37 cellular contexts compared by ENCODE assay signal in the genomic region with DNA sequence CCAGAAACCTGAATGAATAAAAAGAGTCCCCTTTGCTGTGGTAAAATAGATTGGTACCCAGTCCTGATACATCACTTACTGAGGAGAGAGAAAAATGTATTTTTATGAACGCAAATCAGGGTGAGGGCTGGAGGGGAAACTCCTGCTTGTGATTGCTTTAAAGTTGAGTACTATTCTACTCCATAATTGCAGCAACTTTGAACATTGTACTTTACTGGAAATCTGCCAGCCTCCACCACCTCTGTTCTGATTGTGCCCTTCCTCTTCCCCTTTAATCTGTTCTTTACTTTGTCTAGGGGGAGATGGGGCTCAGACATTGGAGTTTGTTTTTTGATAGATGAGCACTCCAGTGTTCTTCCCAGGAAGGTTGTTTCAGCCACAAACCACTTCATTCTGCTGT.
"Had no signal": no experiment of that assay in that cellular context is flagged by ENCODE, and none has a peak within 500 bp of the region (broad histone marks: within the 10 kb centered on the region; RNA-seq: fewer than 3 reads in every experiment).

No MANE protein-coding gene starts in this region.

- FAIRE-seq: bronchial epithelial cell had no signal

- H3K36me3 ChIP-seq: adrenal gland, brain microvascular endothelial cell, esophagus muscularis mucosa, gastrocnemius medialis, WERI-Rb-1 had no signal

- H3K9me3 Mint-ChIP-seq: activated CD4-positive, alpha-beta memory T cell treated with anti-CD3 and anti-CD28 coated beads for 36 hours; activated CD4-positive, alpha-beta T cell treated with anti-CD3 and anti-CD28 coated beads, Interleukin-2, amount 10 ng/mL, durations not matched to agents 24 days and 14 days; activated naive CD4-positive, alpha-beta T cell treated with anti-CD3 and anti-CD28 coated beads for 36 hours; activated naive CD4-positive, alpha-beta T cell treated with anti-CD3 and anti-CD28 coated beads, Interleukin-2, amount 50 U/mL, for 24 hours; activated naive CD8-positive, alpha-beta T cell treated with anti-CD3 and anti-CD28 coated beads for 36 hours; activated naive CD8-positive, alpha-beta T cell treated with anti-CD3 and anti-CD28 coated beads, Interleukin-2, amount 50 U/mL, for 24 hours; activated T-helper 1 cell treated with anti-CD3 and anti-CD28 coated beads, Interleukin-12 subunit alpha, Interleukin-12 subunit beta, Interleukin-2, Interleukin-4 antibody, amounts not matched to agents 30 ng/mL and 10 ng/mL and 1 ng/mL, durations not matched to agents 14 hours and 24 hours and 36 hours; activated T-helper 2 cell treated with anti-CD3 and anti-CD28 coated beads, Interferon-gamma antibody, Interleukin-2, Interleukin-4, amounts not matched to agents 10 μg/mL and 5 μg/mL and 100 μg/mL, durations not matched to agents 14 hours and 24 hours and 36 hours; central memory CD8-positive, alpha-beta T cell; dendritic cell treated with granulocyte-macrophage colony-stimulating factor and Interleukin-4, amounts not matched to agents 40 ng/mL and 50 ng/mL, for 4 days; T-helper 2 cell treated with Interferon-gamma antibody and Interleukin-4, amounts not matched to agents 5 μg/mL and 100 μg/mL, for 36 hours had no signal

- H3K4me1 ChIP-seq: adrenal gland, esophagus muscularis mucosa, foreskin keratinocyte, gastrocnemius medialis had no signal

- H3K4me1 Mint-ChIP-seq: activated CD4-positive, alpha-beta T cell treated with anti-CD3 and anti-CD28 coated beads for 36 hours; activated CD4-positive, alpha-beta T cell treated with anti-CD3 and anti-CD28 coated beads, Interleukin-2, amount 10 ng/mL, durations not matched to agents 24 days and 14 days; activated CD8-positive, alpha-beta memory T cell treated with anti-CD3 and anti-CD28 coated beads, Interleukin-2, amount 10 ng/mL, durations not matched to agents 7 days and 5 days; activated naive CD4-positive, alpha-beta T cell treated with anti-CD3 and anti-CD28 coated beads, Interleukin-2, amount 50 U/mL, for 24 hours; activated naive CD8-positive, alpha-beta T cell treated with anti-CD3 and anti-CD28 coated beads for 36 hours; activated naive CD8-positive, alpha-beta T cell treated with anti-CD3 and anti-CD28 coated beads, Interleukin-2, amount 50 U/mL, for 24 hours; central memory CD8-positive, alpha-beta T cell; T-helper 17 cell had no signal

- H3K27ac Mint-ChIP-seq: activated CD4-positive, alpha-beta memory T cell treated with anti-CD3 and anti-CD28 coated beads for 36 hours; activated CD4-positive, alpha-beta T cell treated with anti-CD3 and anti-CD28 coated beads for 36 hours; activated CD4-positive, alpha-beta T cell treated with anti-CD3 and anti-CD28 coated beads, Interleukin-2, amount 10 ng/mL, durations not matched to agents 24 days and 14 days; activated CD8-positive, alpha-beta memory T cell treated with anti-CD3 and anti-CD28 coated beads, Interleukin-2, amount 10 ng/mL, durations not matched to agents 7 days and 5 days; activated CD8-positive, alpha-beta T cell treated with anti-CD3 and anti-CD28 coated beads, Interleukin-2, amount 10 ng/mL, durations not matched to agents 7 days and 5 days; activated naive CD4-positive, alpha-beta T cell treated with anti-CD3 and anti-CD28 coated beads for 36 hours; activated naive CD4-positive, alpha-beta T cell treated with anti-CD3 and anti-CD28 coated beads, Interleukin-2, amount 50 U/mL, for 24 hours; activated naive CD8-positive, alpha-beta T cell treated with anti-CD3 and anti-CD28 coated beads for 36 hours; activated naive CD8-positive, alpha-beta T cell treated with anti-CD3 and anti-CD28 coated beads, Interleukin-2, amount 50 U/mL, for 24 hours; activated T-helper 1 cell treated with anti-CD3 and anti-CD28 coated beads, Interleukin-12 subunit alpha, Interleukin-12 subunit beta, Interleukin-2, Interleukin-4 antibody, amounts not matched to agents 30 ng/mL and 10 ng/mL and 1 ng/mL, durations not matched to agents 14 hours and 24 hours and 36 hours; activated T-helper 2 cell treated with anti-CD3 and anti-CD28 coated beads, Interferon-gamma antibody, Interleukin-2, Interleukin-4, amounts not matched to agents 10 μg/mL and 5 μg/mL and 100 μg/mL, durations not matched to agents 14 hours and 24 hours and 36 hours; dendritic cell treated with granulocyte-macrophage colony-stimulating factor and Interleukin-4, amounts not matched to agents 40 ng/mL and 50 ng/mL, for 4 days; T-helper 17 cell; T-helper 2 cell treated with Interferon-gamma antibody and Interleukin-4, amounts not matched to agents 5 μg/mL and 100 μg/mL, for 36 hours had no signal

- ATAC-seq: activated CD4-positive, alpha-beta T cell treated with anti-CD3 and anti-CD28 coated beads for 36 hours; activated CD8-positive, alpha-beta memory T cell treated with anti-CD3 and anti-CD28 coated beads, Interleukin-2, amount 10 ng/mL, durations not matched to agents 7 days and 5 days; activated CD8-positive, alpha-beta T cell treated with anti-CD3 and anti-CD28 coated beads, Interleukin-2, amount 10 ng/mL, durations not matched to agents 7 days and 5 days; activated naive CD8-positive, alpha-beta T cell treated with anti-CD3 and anti-CD28 coated beads, Interleukin-2, amount 50 U/mL, for 24 hours; gastrocnemius medialis; T-helper 17 cell had no signal

- H3K27ac ChIP-seq: adrenal gland, brain microvascular endothelial cell, coronary artery, dorsolateral prefrontal cortex, esophagus muscularis mucosa, foreskin keratinocyte, gastrocnemius medialis, WERI-Rb-1 had no signal

- DNase-seq: activated CD4-positive, alpha-beta memory T cell treated with anti-CD3 and anti-CD28 coated beads for 36 hours; activated CD4-positive, alpha-beta T cell treated with anti-CD3 and anti-CD28 coated beads for 36 hours; activated CD4-positive, alpha-beta T cell treated with anti-CD3 and anti-CD28 coated beads, Interleukin-2, amount 10 ng/mL, durations not matched to agents 24 days and 14 days; activated CD4-positive, CD25-positive, alpha-beta regulatory T cell; activated CD4-positive, CD25-positive, alpha-beta regulatory T cell treated with anti-CD3 and anti-CD28 coated beads, Interleukin-2, amount 50 U/mL, for 72 hours; activated CD8-positive, alpha-beta memory T cell treated with anti-CD3 and anti-CD28 coated beads, Interleukin-2, amount 10 ng/mL, durations not matched to agents 7 days and 5 days; activated CD8-positive, alpha-beta memory T cell treated with anti-CD3 and anti-CD28 coated beads, Interleukin-2, amount 50 U/mL, for 4 hours; activated CD8-positive, alpha-beta T cell treated with anti-CD3 and anti-CD28 coated beads, Interleukin-2, amount 10 ng/mL, durations not matched to agents 7 days and 5 days; activated effector memory CD4-positive, alpha-beta T cell treated with anti-CD3 and anti-CD28 coated beads, Interleukin-2, amount 50 U/mL, for 16 hours; activated naive CD4-positive, alpha-beta T cell treated with anti-CD3 and anti-CD28 coated beads for 36 hours; activated naive CD8-positive, alpha-beta T cell treated with anti-CD3 and anti-CD28 coated beads for 36 hours; activated naive CD8-positive, alpha-beta T cell treated with anti-CD3 and anti-CD28 coated beads, Interleukin-2, amount 50 U/mL, for 24 hours; activated T-cell treated with anti-CD3 and anti-CD28 coated beads, Interleukin-2, amount 50 U/mL, for 1 hour; activated T-cell treated with anti-CD3 and anti-CD28 coated beads, Interleukin-2, amount 50 U/mL, for 48 hours; adrenal gland; amygdala; aorta; brain microvascular endothelial cell; dorsolateral prefrontal cortex; effector memory CD4-positive, alpha-beta T cell; erythroblast; gastrocnemius medialis; glutamatergic neuron; T-helper 1 cell; T-helper 17 cell; T1000; WERI-Rb-1 had no signal

- H3K36me3 Mint-ChIP-seq: activated CD4-positive, alpha-beta memory T cell treated with anti-CD3 and anti-CD28 coated beads for 36 hours; activated CD8-positive, alpha-beta memory T cell treated with anti-CD3 and anti-CD28 coated beads, Interleukin-2, amount 10 ng/mL, durations not matched to agents 7 days and 5 days; activated naive CD4-positive, alpha-beta T cell treated with anti-CD3 and anti-CD28 coated beads, Interleukin-2, amount 50 U/mL, for 24 hours; activated naive CD8-positive, alpha-beta T cell treated with anti-CD3 and anti-CD28 coated beads for 36 hours had no signal

- H3K9me3 ChIP-seq: adrenal gland, esophagus muscularis mucosa, gastrocnemius medialis had no signal

- H3K27me3 Mint-ChIP-seq: activated CD4-positive, alpha-beta memory T cell treated with anti-CD3 and anti-CD28 coated beads for 36 hours; activated CD4-positive, alpha-beta T cell treated with anti-CD3 and anti-CD28 coated beads for 36 hours; activated CD4-positive, alpha-beta T cell treated with anti-CD3 and anti-CD28 coated beads, Interleukin-2, amount 10 ng/mL, durations not matched to agents 24 days and 14 days; central memory CD8-positive, alpha-beta T cell; dendritic cell treated with granulocyte-macrophage colony-stimulating factor and Interleukin-4, amounts not matched to agents 40 ng/mL and 50 ng/mL, for 4 days; T-helper 17 cell had no signal

- H3K27me3 ChIP-seq: adrenal gland, brain microvascular endothelial cell, dorsolateral prefrontal cortex, esophagus muscularis mucosa, foreskin keratinocyte, gastrocnemius medialis had no signal

- H3K4me3 Mint-ChIP-seq: activated CD4-positive, alpha-beta memory T cell treated with anti-CD3 and anti-CD28 coated beads for 36 hours; activated CD4-positive, alpha-beta T cell treated with anti-CD3 and anti-CD28 coated beads for 36 hours; activated CD4-positive, alpha-beta T cell treated with anti-CD3 and anti-CD28 coated beads, Interleukin-2, amount 10 ng/mL, durations not matched to agents 24 days and 14 days; activated CD8-positive, alpha-beta memory T cell treated with anti-CD3 and anti-CD28 coated beads, Interleukin-2, amount 10 ng/mL, durations not matched to agents 7 days and 5 days; activated CD8-positive, alpha-beta T cell treated with anti-CD3 and anti-CD28 coated beads, Interleukin-2, amount 10 ng/mL, durations not matched to agents 7 days and 5 days; activated naive CD4-positive, alpha-beta T cell treated with anti-CD3 and anti-CD28 coated beads for 36 hours; activated naive CD4-positive, alpha-beta T cell treated with anti-CD3 and anti-CD28 coated beads, Interleukin-2, amount 50 U/mL, for 24 hours; activated naive CD8-positive, alpha-beta T cell treated with anti-CD3 and anti-CD28 coated beads for 36 hours; activated naive CD8-positive, alpha-beta T cell treated with anti-CD3 and anti-CD28 coated beads, Interleukin-2, amount 50 U/mL, for 24 hours; activated T-helper 1 cell treated with anti-CD3 and anti-CD28 coated beads, Interleukin-12 subunit alpha, Interleukin-12 subunit beta, Interleukin-2, Interleukin-4 antibody, amounts not matched to agents 30 ng/mL and 10 ng/mL and 1 ng/mL, durations not matched to agents 14 hours and 24 hours and 36 hours; central memory CD8-positive, alpha-beta T cell; dendritic cell treated with granulocyte-macrophage colony-stimulating factor and Interleukin-4, amounts not matched to agents 40 ng/mL and 50 ng/mL, for 4 days; T-helper 17 cell; T-helper 2 cell treated with Interferon-gamma antibody and Interleukin-4, amounts not matched to agents 5 μg/mL and 100 μg/mL, for 36 hours had no signal

- H3K4me3 ChIP-seq: adrenal gland, coronary artery, dorsolateral prefrontal cortex, esophagus muscularis mucosa, gastrocnemius medialis had no signal
